8 cellular contexts compared by ENCODE assay signal in genomic region chr20:1391640-1392442, GRCh38. TPM values are rescaled to one million over a fixed set of nuclear protein-coding genes. Genes with fewer than 3 reads are reported as not detected.
DNase-seq lines count a peak whose midpoint lies in the region; ATAC-seq and TF ChIP-seq lines count a peak whose summit lies in the region.

No MANE protein-coding gene starts in this region.

- H2AFZ ChIP-seq in smooth muscle cell (ENCODE audit: low read depth), result no peak overlapping the region

- WGBS in smooth muscle cell (ENCODE audit: low lambda C conversion rate), result 1% methylated on average over 16 of the region's 16 CpGs

- peak overlapping the region; percentile 89 for H3K4me2 ChIP-seq in smooth muscle cell

- peaks cover 53% of the 10 kb centered on the region for H4K20me1 ChIP-seq in smooth muscle cell (ENCODE audit: low read depth)

- H3F3A ChIP-seq in smooth muscle cell (ENCODE audit: low read depth), result no peaks in the 10 kb centered on the region

- intact Hi-C loops in ascending aorta (cut with DNase I), result loop anchor here (2.0 to 10.0 kb wide), 4 partner anchors 125 to 1067 kb away; partner anchors contain the start of genes PSMF1, SNPH, SOX12 and SRXN1

- H3K27me3 ChIP-seq in ascending aorta (no peaks in the 10 kb centered on the region), iPS-20b (ENCODE audit: insufficient read depth, low read length) (peaks cover 32% of the 10 kb centered on the region), smooth muscle cell (ENCODE audit: low read depth) (peaks cover 23% of the 10 kb centered on the region)

- no peaks in the 10 kb centered on the region for H3K9me3 ChIP-seq in ascending aorta
- H3K9me3 ChIP-seq in iPS-20b (ENCODE audit: insufficient read depth, low read depth, low read length), result no peaks in the 10 kb centered on the region
- H3K9me3 ChIP-seq in smooth muscle cell (replicated peaks; ENCODE audit: low read depth), result no peaks in the 10 kb centered on the region

- H3K36me3 ChIP-seq in ascending aorta, result no peaks in the 10 kb centered on the region
- peaks cover 4% of the 10 kb centered on the region; the same call in 1 of the 2 replicates for H3K36me3 ChIP-seq in iPS-20b (ENCODE audit: insufficient read depth, low read depth, low read length)
- no peaks in the 10 kb centered on the region for H3K36me3 ChIP-seq in smooth muscle cell (ENCODE audit: low read depth)

- H3K9ac ChIP-seq in iPS-20b (ENCODE audit: low read depth, low read length) (peak overlapping the region; percentile 78; the same call in 1 of the 2 replicates), smooth muscle cell (ENCODE audit: low read depth) (peak overlapping the region; percentile 65)

- peak; percentile 49 for DNase-seq in D341Med (ENCODE audit: low spot score)
- peak; percentile 60 for DNase-seq in NB4 (ENCODE audit: low read depth)
- no peak for DNase-seq in ascending aorta (ENCODE audit: low spot score in 2 of 2)
- no peak for DNase-seq in smooth muscle cell (lab: John Stamatoyannopoulos, UW; ENCODE audit: unreplicated experiment)
- no peak for DNase-seq in SK-N-DZ (ENCODE audit: low spot score)

- ATAC-seq in GM18511 (IDR thresholded peaks at IDR 0.05; ENCODE audit: unreplicated experiment), result no peak
- no peak for ATAC-seq in GM21360 (IDR thresholded peaks at IDR 0.05; ENCODE audit: unreplicated experiment)

- H3K4me3 ChIP-seq in NB4 (ENCODE audit: low read depth, low read length) (peak overlapping the region; percentile 84), ascending aorta (peak overlapping the region; percentile 80 to 92), iPS-20b (ENCODE audit: low read length) (peak overlapping the region; percentile 82), smooth muscle cell (peak overlapping the region; percentile 96)

- H3K4me1 ChIP-seq in ascending aorta, result peaks cover 13 to 41% of the 10 kb centered on the region in 2 donors
- peaks cover 21% of the 10 kb centered on the region for H3K4me1 ChIP-seq in iPS-20b (ENCODE audit: insufficient read depth, low read length)
- H3K4me1 ChIP-seq in smooth muscle cell (ENCODE audit: low read depth), result peaks cover 10% of the 10 kb centered on the region

- H3K27ac ChIP-seq in ascending aorta (peak overlapping the region; percentile 84 to 86), iPS-20b (ENCODE audit: low read length) (no peak overlapping the region), smooth muscle cell (ENCODE audit: low read depth) (peak overlapping the region; percentile 61)

- TF ChIP-seq CTCF in NB4 (IDR thresholded peaks at IDR 0.05; ENCODE audit: low read depth, low read length), result no peak
- TF ChIP-seq CTCF in ascending aorta (IDR thresholded peaks at IDR 0.05), result no peak
- TF ChIP-seq CTCF in smooth muscle cell (IDR thresholded peaks at IDR 0.05; ENCODE audit: borderline replicate concordance, insufficient read depth, poor library complexity, severe bottlenecking), result no peak

- peaks cover 60% of the 10 kb centered on the region for H3K79me2 ChIP-seq in smooth muscle cell (ENCODE audit: low read depth)

- TF ChIP-seq POLR2A in NB4 (IDR thresholded peaks at IDR 0.05; ENCODE audit: extremely low read depth, insufficient read length), result no peak

RNA-seq across cellular contexts. Expression of gene FKBP1A, which starts 1.0 kb away (rescaled TPM):
- total RNA-seq in ascending aorta (202 TPM), smooth muscle cell (137 and 184 TPM in 2 replicates)
- 150 and 163 TPM in 2 replicates for polyA plus RNA-seq in smooth muscle cell
- 103 and 106 TPM in 2 replicates for polyA plus RNA-seq in SK-N-DZ (2014; cell fraction: cytosol; rRNA removed)
- polyA plus RNA-seq in SK-N-DZ (2014; cell fraction: nucleus; rRNA removed), result 74.1 and 89.2 TPM in 2 replicates

Comparison
In these comparisons a context has a peak if more than half of its experiments do, and no peak if none do; other contexts are left out.
1. DNase-seq: peak in D341Med (single experiment) and NB4 (single experiment); none in ascending aorta (0 of 2), smooth muscle cell (single experiment) and SK-N-DZ (single experiment).
2. Peak in every context shown above with its lines, with median percentiles within 50 percentile points of each other: H3K4me3 ChIP-seq.